In genomic region chr1:116375884-116376733, GRCh38 we compare ENCODE assay signal across 8 cellular contexts. TPM values are rescaled to one million over a fixed set of nuclear protein-coding genes. Genes with fewer than 3 reads are reported as not detected.
DNase-seq lines count a peak whose midpoint lies in the region; ATAC-seq, FAIRE-seq and TF ChIP-seq lines count a peak whose summit lies in the region.

No MANE protein-coding gene starts in this region.

- H3K27me3 ChIP-seq in body of pancreas, result no peaks in the 10 kb centered on the region
- H3K27me3 ChIP-seq in keratinocyte (ENCODE audit: control insufficient read depth, extremely low read depth, insufficient read depth, low read length), result peaks cover 3% of the 10 kb centered on the region
- peaks cover 0 to 6% (median 0%) of the 10 kb centered on the region in 7 donors for H3K27me3 ChIP-seq in spleen (replicated peaks in 1 of 7)

- peak overlapping the region; percentile 78 for H3K9ac ChIP-seq in keratinocyte (ENCODE audit: control insufficient read depth, extremely low read depth, insufficient read depth, low read length)

- WGBS in body of pancreas, 2 donors, result 18 to 20% methylated on average over 9 of the region's 9 CpGs
- 36 to 57% (median 53%) methylated on average over 9 of the region's 9 CpGs for WGBS in spleen, 5 donors

- peak; percentile 19 to 64 (median 59) for TF ChIP-seq POLR2A in body of pancreas (IDR thresholded peaks at IDR 0.05)
- TF ChIP-seq POLR2A in spleen (IDR thresholded peaks at IDR 0.05), result no peak

- peak overlapping the region; percentile 88 for H3K4me2 ChIP-seq in keratinocyte (ENCODE audit: control insufficient read depth, extremely low read depth, insufficient read depth, low read depth, low read length)

- H4K20me1 ChIP-seq in keratinocyte (ENCODE audit: control insufficient read depth, extremely low read depth, insufficient read depth, low read length), result no peaks in the 10 kb centered on the region

- H3K9me3 ChIP-seq in body of pancreas (no peaks in the 10 kb centered on the region), keratinocyte (ENCODE audit: control insufficient read depth, low read depth, low read length) (no peaks in the 10 kb centered on the region), spleen (no peaks in the 10 kb centered on the region)

- H3K4me1 ChIP-seq in body of pancreas, result peaks cover 82% of the 10 kb centered on the region
- H3K4me1 ChIP-seq in keratinocyte (ENCODE audit: control insufficient read depth, extremely low read depth, insufficient read depth, low read length), result peaks cover 54% of the 10 kb centered on the region
- H3K4me1 ChIP-seq in spleen, result peaks cover 49 to 86% (median 78%) of the 10 kb centered on the region in 6 donors

- H3K36me3 ChIP-seq in body of pancreas (replicated peaks in 1 of 2; ENCODE audit: insufficient read depth in 1 of 2, low read depth in 2 of 2) (no peaks in the 10 kb centered on the region), keratinocyte (ENCODE audit: control insufficient read depth in 2 of 2, extremely low read depth in 1 of 2, insufficient read depth in 2 of 2, low read length in 2 of 2) (no peaks in the 10 kb centered on the region), spleen (no peaks in the 10 kb centered on the region)

- no peak for TF ChIP-seq CTCF in body of pancreas (IDR thresholded peaks at IDR 0.05)
- no peak for TF ChIP-seq CTCF in keratinocyte (optimal IDR thresholded peaks at IDR 0.05 in 1 of 3, IDR thresholded peaks at IDR 0.05 in 1 of 3, conservative IDR thresholded peaks at IDR 0.05 in 1 of 3; ENCODE audit: extremely low read depth in 1 of 3, insufficient read depth in 2 of 3, low read length in 3 of 3)
- TF ChIP-seq CTCF in spleen (IDR thresholded peaks at IDR 0.05 in 8 of 11, conservative IDR thresholded peaks at IDR 0.05 in 3 of 11), result no peak

- intact Hi-C loops in body of pancreas (cut with DNase I) (no loop called here), spleen (cut with DNase I; ENCODE audit: low total_unique reads) (no loop called here)

- FAIRE-seq in GM19239 (lab: Jason Lieb, UNC) (peak; percentile 65), keratinocyte (lab: Jason Lieb, UNC) (peak; percentile 77)

- H2AFZ ChIP-seq in keratinocyte (ENCODE audit: control insufficient read depth, low read length), result no peak overlapping the region

- H3K4me3 ChIP-seq in body of pancreas, result peak overlapping the region in 1 of 2 donors; percentile 90
- H3K4me3 ChIP-seq in keratinocyte (ENCODE audit: control insufficient read depth in 2 of 3, extremely low read depth in 1 of 3, insufficient read depth in 2 of 3, low read depth in 1 of 3, low read length in 3 of 3), result peak overlapping the region; percentile 82 to 94 (median 86)
- H3K4me3 ChIP-seq in spleen, result peak overlapping the region in 3 of 8 donors; percentile 4 to 93 (median 76)

- DNase-seq in GM19239 (ENCODE audit: insufficient read length, low spot score), result no peak
- DNase-seq in RKO (ENCODE audit: low spot score), result peak; percentile 85
- DNase-seq in body of pancreas, result peak; percentile 59 to 76 (median 72)
- peak; percentile 83 for DNase-seq in keratinocyte (ENCODE audit: low read depth, low spot score)
- DNase-seq in spleen, result peak; percentile 81
- DNase-seq in epidermal melanocyte (ENCODE audit: insufficient read length, low spot score), result no peak

- H3K79me2 ChIP-seq in keratinocyte (ENCODE audit: control insufficient read depth, insufficient read depth, low read length), result peaks cover 56% of the 10 kb centered on the region

- ATAC-seq in body of pancreas (no peak), HG03196 (IDR thresholded peaks at IDR 0.05; ENCODE audit: unreplicated experiment) (no peak), GM19351 (IDR thresholded peaks at IDR 0.05; ENCODE audit: unreplicated experiment) (no peak)

- peak overlapping the region; percentile 46 to 98 (median 90) for H3K27ac ChIP-seq in body of pancreas
- peak overlapping the region; percentile 96 for H3K27ac ChIP-seq in keratinocyte (ENCODE audit: control insufficient read depth, insufficient read depth, low read length)
- peak overlapping the region; percentile 68 to 98 (median 94) for H3K27ac ChIP-seq in spleen

- dilution Hi-C loops in keratinocyte (cut with MboI; ENCODE audit: extremely low pct_ligation_motif_present, low sequenced_read_pairs), result no loop called here

- H3K9me1 ChIP-seq in keratinocyte (ENCODE audit: control insufficient read depth, extremely low read depth, insufficient read depth, low read length), result no peaks in the 10 kb centered on the region

RNA-seq across cellular contexts. Expression of gene ATP1A1, which starts 3.1 kb away (rescaled TPM):
- total RNA-seq in body of pancreas, result 100 to 1,000 TPM; 423 to 593 TPM
- 357 to 412 TPM (median 381 TPM) in 3 replicates for polyA plus RNA-seq in keratinocyte
- 305 TPM for polyA plus RNA-seq in keratinocyte (2011; ENCODE audit: low read depth)
- polyA plus RNA-seq in keratinocyte (2011; cell fraction: cytosol; rRNA removed), result 239 and 241 TPM in 2 replicates
- 486 and 517 TPM in 2 replicates for polyA plus RNA-seq in keratinocyte (2011; cell fraction: nucleus; rRNA removed)
- polyA plus RNA-seq in keratinocyte (2012; ENCODE audit: low replicate concordance), result 252 and 318 TPM in 2 replicates
- polyA minus RNA-seq in keratinocyte, result 225 to 603 TPM (median 478 TPM) in 3 replicates
- 257 TPM for polyA minus RNA-seq in keratinocyte (2011; cell fraction: cytosol; rRNA and poly(A)+ RNA removed)
- 329 and 500 TPM in 2 replicates for polyA minus RNA-seq in keratinocyte (2011; cell fraction: nucleus; rRNA and poly(A)+ RNA removed)
- 100 to 1,000 TPM; 123 to 209 (median 141) TPM for total RNA-seq in spleen
- 10 to 100 TPM; 34.5 to 62.0 (median 49.2) TPM for polyA plus RNA-seq in spleen

Comparison
In these comparisons a context has a peak if more than half of its experiments do, and no peak if none do; other contexts are left out.
1. DNase-seq: peak in RKO (single experiment), body of pancreas (4 of 4), keratinocyte (single experiment) and spleen (single experiment); none in GM19239 (single experiment) and epidermal melanocyte (single experiment).
2. POLR2A ChIP-seq: peak in body of pancreas (3 of 3); none in spleen (0 of 3).
3. Peak in every context shown above with its lines, with median percentiles within 50 percentile points of each other: H3K27ac ChIP-seq.